ENCODE assay signal across 24 cellular contexts in the genomic region with DNA sequence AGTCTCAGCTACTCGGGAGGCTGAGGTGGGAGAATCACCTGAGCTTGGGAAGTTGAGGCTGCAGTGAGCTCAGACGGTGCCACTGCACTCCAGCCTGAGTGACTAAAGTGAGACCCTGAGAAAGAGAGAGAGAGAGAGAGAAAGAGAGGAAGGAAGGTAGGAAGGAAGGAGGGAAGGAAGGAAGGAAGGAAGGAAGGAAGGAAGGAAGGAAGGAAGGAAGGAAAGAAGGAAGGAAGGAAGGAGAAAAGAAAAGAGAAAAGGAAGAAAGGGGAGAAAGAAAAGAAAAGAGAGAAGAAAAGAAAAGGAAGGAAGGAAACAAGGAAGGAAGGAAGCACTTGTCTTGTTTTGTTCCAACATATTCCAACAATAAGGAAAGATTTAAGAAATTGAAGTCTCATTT.
"Had no signal": no experiment of that assay in that cellular context is flagged by ENCODE, and none has a peak within 500 bp of the region (broad histone marks: within the 10 kb centered on the region; RNA-seq: fewer than 3 reads in every experiment).

No MANE protein-coding gene starts in this region.

- H3K27ac ChIP-seq: KMS-11, SJSA1 had no signal

- H3K4me1 Mint-ChIP-seq: T-cell had no signal

- H3K4me3 Mint-ChIP-seq: IgD-negative memory B cell, T-cell had no signal

- ATAC-seq: K562, T-cell had no signal

- H3K9me3 ChIP-seq: SJSA1, SK-N-SH had no signal

- H3K27ac Mint-ChIP-seq: IgD-negative memory B cell, T-cell had no signal

- H3K27me3 Mint-ChIP-seq: IgD-negative memory B cell had no signal

- H3K4me1 ChIP-seq: SJSA1 had no signal

- DNase-seq: Kasumi-1, MM.1S, NCI-H1092 treated with DMSO at 0.1 percent for 48 hours, NCI-H1436, NCI-H187, NCI-H2029, NCI-H2081 treated with DMSO at 0.1 percent for 48 hours, NCI-H2171, NCI-H226, NCI-H446, NCI-H510A, NCI-H524 treated with DMSO at 0.1 percent for 48 hours, NCI-H69, NCI-H774, Right ventricle myocardium superior, RPMI8226, SIG-M5, SK-N-SH, SW 1271, T-cell had no signal

- H3K36me3 ChIP-seq: SJSA1 had no signal

- H3K36me3 Mint-ChIP-seq: IgD-negative memory B cell, T-cell had no signal

- H3K4me3 ChIP-seq: K562, SJSA1 had no signal
